In the genomic region with DNA sequence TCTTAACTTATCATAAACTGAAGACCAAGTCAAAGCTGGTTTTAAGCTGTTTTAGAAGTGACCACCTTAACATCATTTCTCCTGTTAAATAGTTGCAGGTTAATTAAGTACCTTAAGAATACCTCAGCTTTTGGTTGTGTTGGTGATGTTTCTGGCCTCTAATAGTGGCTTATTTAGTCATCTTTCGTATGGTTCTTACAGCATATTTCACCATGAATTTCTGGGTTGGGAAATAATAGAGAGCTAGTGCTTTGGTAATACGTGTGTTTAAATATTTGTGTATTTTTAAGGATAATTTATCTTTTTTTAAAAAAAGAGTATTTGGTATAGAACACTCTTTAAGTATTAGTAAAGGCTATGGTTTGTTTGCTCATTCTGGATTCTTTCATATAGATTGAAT, we compare ENCODE assay signal across 10 cellular contexts. TPM values are rescaled to one million over a fixed set of nuclear protein-coding genes. Genes with fewer than 3 reads are reported as not detected.
DNase-seq lines count a peak whose midpoint lies in the region; TF ChIP-seq lines count a peak whose summit lies in the region.
"Had no signal": no experiment of that assay in that cellular context is flagged by ENCODE, and none has a peak within 500 bp of the region (broad histone marks: within the 10 kb centered on the region; RNA-seq: fewer than 3 reads in every experiment).

No MANE protein-coding gene starts in this region.

- peaks cover 0 to 56% (median 0%) of the 10 kb centered on the region in 11 experiments; a peak in 8 of 22 replicates for H4K20me1 ChIP-seq in BLaER1 treated with 17β-estradiol and CSF1 and Interleukin-3, amounts not matched to agents 10 nM and 100 nM
- peaks cover 5% of the 10 kb centered on the region; the same call in 1 of the 2 replicates for H4K20me1 ChIP-seq in Karpas-422 (ENCODE audit: insufficient read depth, low read depth, low read length)
- no peaks in the 10 kb centered on the region for H4K20me1 ChIP-seq in neural cell (ENCODE audit: insufficient read depth)

- peak overlapping the region; percentile 78 to 96 (median 93) for H3K4me2 ChIP-seq in BLaER1 treated with 17β-estradiol and CSF1 and Interleukin-3, amounts not matched to agents 10 nM and 100 nM
- H3K4me2 ChIP-seq in Karpas-422 (ENCODE audit: low read depth, low read length, poor library complexity, severe bottlenecking) = peak overlapping the region; percentile 72
- H3K4me2 ChIP-seq in neural cell (ENCODE audit: low read length) = peak overlapping the region; percentile 62

- no peaks in the 10 kb centered on the region for H3K9me3 ChIP-seq in BLaER1 treated with 17β-estradiol and CSF1 and Interleukin-3, amounts not matched to agents 10 nM and 100 nM (replicated peaks in 1 of 11)
- H3K9me3 ChIP-seq in Karpas-422 (ENCODE audit: low read length) (no peaks in the 10 kb centered on the region), neural cell (ENCODE audit: low read length) (no peaks in the 10 kb centered on the region), BE2C (no peaks in the 10 kb centered on the region)

- no peak for TF ChIP-seq EP300 in neural cell (conservative IDR thresholded peaks at IDR 0.05; ENCODE audit: poor library complexity, severe bottlenecking)

- H3K4me3 ChIP-seq in BLaER1 treated with 17β-estradiol and CSF1 and Interleukin-3, amounts not matched to agents 10 nM and 100 nM = peak overlapping the region; percentile 75 to 90 (median 82)
- H3K4me3 ChIP-seq in Karpas-422 (ENCODE audit: low read length) (no peak overlapping the region), coronary artery (peak overlapping the region; percentile 93), neural cell (ENCODE audit: low read length) (peak overlapping the region; percentile 72), BE2C (ENCODE audit: low read depth, low read length) (no peak overlapping the region; the same call in 1 of the 2 replicates)

- no peaks in the 10 kb centered on the region for H3K79me2 ChIP-seq in Karpas-422 (ENCODE audit: low read length)
- peaks cover 65% of the 10 kb centered on the region for H3K79me2 ChIP-seq in neural cell (replicated peaks; ENCODE audit: insufficient read depth, low read length)

- H2AFZ ChIP-seq in Karpas-422 (ENCODE audit: low read length) (no peak overlapping the region), neural cell (ENCODE audit: low read depth, low read length) (no peak overlapping the region)

- TF ChIP-seq RAD21 in neural cell (conservative IDR thresholded peaks at IDR 0.05) = no peak

- peaks cover 56 to 69% (median 63%) of the 10 kb centered on the region in 10 experiments for H3K4me1 ChIP-seq in BLaER1 treated with 17β-estradiol and CSF1 and Interleukin-3, amounts not matched to agents 10 nM and 100 nM
- peaks cover 33% of the 10 kb centered on the region for H3K4me1 ChIP-seq in Karpas-422 (ENCODE audit: low read length)
- H3K4me1 ChIP-seq in BE2C = peaks cover 15% of the 10 kb centered on the region

- peak overlapping the region; percentile 76 to 89 (median 85) for H3K9ac ChIP-seq in BLaER1 treated with 17β-estradiol and CSF1 and Interleukin-3, amounts not matched to agents 10 nM and 100 nM
- H3K9ac ChIP-seq in Karpas-422 (ENCODE audit: low read length) (no peak overlapping the region), neural cell (ENCODE audit: low read length) (no peak overlapping the region)

- peak overlapping the region; percentile 72 to 87 (median 81); a peak in 21 of 22 replicates for H3K27ac ChIP-seq in BLaER1 treated with 17β-estradiol and CSF1 and Interleukin-3, amounts not matched to agents 10 nM and 100 nM
- H3K27ac ChIP-seq in Karpas-422 (ENCODE audit: low read length) (no peak overlapping the region), coronary artery (peak overlapping the region in 1 of 2 donors; percentile 93), neural cell (ENCODE audit: low read length) (no peak overlapping the region)

- H3F3A ChIP-seq in neural cell (ENCODE audit: insufficient read depth, low read length, poor library complexity, severe bottlenecking) = peaks cover 3% of the 10 kb centered on the region

- H3K27me3 ChIP-seq in BLaER1 treated with 17β-estradiol and CSF1 and Interleukin-3, amounts not matched to agents 10 nM and 100 nM = no peaks in the 10 kb centered on the region
- H3K27me3 ChIP-seq in Karpas-422 (ENCODE audit: low read length) (no peaks in the 10 kb centered on the region), neural cell (ENCODE audit: insufficient read depth, low read depth, low read length) (no peaks in the 10 kb centered on the region), BE2C (no peaks in the 10 kb centered on the region)

- no peaks in the 10 kb centered on the region for H3K9me2 ChIP-seq in Karpas-422 (replicated peaks; ENCODE audit: insufficient read depth, low read length)
- H3K9me2 ChIP-seq in neural cell (ENCODE audit: insufficient read depth, low read length) = no peaks in the 10 kb centered on the region

- no peak for DNase-seq in Karpas-422
- no peak for DNase-seq in coronary artery (ENCODE audit: low spot score)
- no peak for DNase-seq in BE2C
- no peak for DNase-seq in Kasumi-1 (lab: John Stamatoyannopoulos, UW)
- no peak for DNase-seq in 8988T
- DNase-seq in stimulated activated CD4-positive, alpha-beta T cell treated with anti-CD3 and anti-CD28 coated beads, Interleukin-15, amount 100 ng/mL, for 24 hours = no peak
- DNase-seq: amniotic stem cell; NK-92 treated with Interleukin-12 subunit alpha and Interleukin-12 subunit beta, amount 100 ng/mL, for 24 hours had no signal

- TF ChIP-seq CTCF in coronary artery (IDR thresholded peaks at IDR 0.05) (no peak), neural cell (IDR thresholded peaks at IDR 0.05; ENCODE audit: poor library complexity, severe bottlenecking) (no peak), BE2C (IDR thresholded peaks at IDR 0.05; ENCODE audit: low read depth, low read length) (no peak)

- H3K36me3 ChIP-seq in BLaER1 treated with 17β-estradiol and CSF1 and Interleukin-3, amounts not matched to agents 10 nM and 100 nM = no peaks in the 10 kb centered on the region; a peak in 1 of 22 replicates
- H3K36me3 ChIP-seq in Karpas-422 (ENCODE audit: insufficient read depth, low read length) (no peaks in the 10 kb centered on the region), neural cell (ENCODE audit: insufficient read depth, low read length) (no peaks in the 10 kb centered on the region), BE2C (no peaks in the 10 kb centered on the region)

TF ChIP-seq in neural cell, 6 proteins besides CTCF, POLR2A, EP300 and RAD21:
- TF ChIP-seq, protein P1, sequence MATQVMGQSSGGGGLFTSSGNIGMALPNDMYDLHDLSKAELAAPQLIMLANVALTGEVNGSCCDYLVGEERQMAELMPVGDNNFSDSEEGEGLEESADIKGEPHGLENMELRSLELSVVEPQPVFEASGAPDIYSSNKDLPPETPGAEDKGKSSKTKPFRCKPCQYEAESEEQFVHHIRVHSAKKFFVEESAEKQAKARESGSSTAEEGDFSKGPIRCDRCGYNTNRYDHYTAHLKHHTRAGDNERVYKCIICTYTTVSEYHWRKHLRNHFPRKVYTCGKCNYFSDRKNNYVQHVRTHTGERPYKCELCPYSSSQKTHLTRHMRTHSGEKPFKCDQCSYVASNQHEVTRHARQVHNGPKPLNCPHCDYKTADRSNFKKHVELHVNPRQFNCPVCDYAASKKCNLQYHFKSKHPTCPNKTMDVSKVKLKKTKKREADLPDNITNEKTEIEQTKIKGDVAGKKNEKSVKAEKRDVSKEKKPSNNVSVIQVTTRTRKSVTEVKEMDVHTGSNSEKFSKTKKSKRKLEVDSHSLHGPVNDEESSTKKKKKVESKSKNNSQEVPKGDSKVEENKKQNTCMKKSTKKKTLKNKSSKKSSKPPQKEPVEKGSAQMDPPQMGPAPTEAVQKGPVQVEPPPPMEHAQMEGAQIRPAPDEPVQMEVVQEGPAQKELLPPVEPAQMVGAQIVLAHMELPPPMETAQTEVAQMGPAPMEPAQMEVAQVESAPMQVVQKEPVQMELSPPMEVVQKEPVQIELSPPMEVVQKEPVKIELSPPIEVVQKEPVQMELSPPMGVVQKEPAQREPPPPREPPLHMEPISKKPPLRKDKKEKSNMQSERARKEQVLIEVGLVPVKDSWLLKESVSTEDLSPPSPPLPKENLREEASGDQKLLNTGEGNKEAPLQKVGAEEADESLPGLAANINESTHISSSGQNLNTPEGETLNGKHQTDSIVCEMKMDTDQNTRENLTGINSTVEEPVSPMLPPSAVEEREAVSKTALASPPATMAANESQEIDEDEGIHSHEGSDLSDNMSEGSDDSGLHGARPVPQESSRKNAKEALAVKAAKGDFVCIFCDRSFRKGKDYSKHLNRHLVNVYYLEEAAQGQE (IDR thresholded peaks at IDR 0.05; ENCODE audit: borderline replicate concordance) = no peak
- TF ChIP-seq TAF1 (IDR thresholded peaks at IDR 0.05; ENCODE audit: low read depth) = no peak
- no peak for TF ChIP-seq SMC3 (conservative IDR thresholded peaks at IDR 0.05; ENCODE audit: poor library complexity)
- no peak for TF ChIP-seq EZH2 (IDR thresholded peaks at IDR 0.05; ENCODE audit: borderline replicate concordance, insufficient read depth, low read length, poor library complexity, severe bottlenecking)
- no peak for TF ChIP-seq POLR2AphosphoS5 (IDR thresholded peaks at IDR 0.05)
- TF ChIP-seq MXI1 (conservative IDR thresholded peaks at IDR 0.05; ENCODE audit: poor library complexity, severe bottlenecking) = no peak

RNA-seq across cellular contexts. Expression of a gene that starts 1.6 kb away (rescaled TPM):
- 4.9 and 14.2 TPM in 2 replicates for total RNA-seq in Karpas-422 (2014; rRNA removed; shearing (Covaris generic); ENCODE audit: low replicate concordance)
- polyA plus RNA-seq in neural cell = 68.3 and 87.1 TPM in 2 replicates
- polyA minus RNA-seq in neural cell = 126 and 146 TPM in 2 replicates
- polyA plus RNA-seq in BE2C (2012; ENCODE audit: insufficient read depth, insufficient read length, low read depth) = 5.5 TPM

RNA-seq across cellular contexts. Expression of a gene that starts 33.7 kb away (rescaled TPM):
- total RNA-seq in Karpas-422 (2014; rRNA removed; shearing (Covaris generic); ENCODE audit: low replicate concordance) = 36.3 and 72.8 TPM in 2 replicates
- polyA plus RNA-seq in neural cell = 58.2 and 70.0 TPM in 2 replicates
- polyA minus RNA-seq in neural cell = 20.2 and 20.7 TPM in 2 replicates
- polyA plus RNA-seq in BE2C (2012; ENCODE audit: insufficient read depth, insufficient read length, low read depth) = 17.8 TPM

Comparison
In these comparisons a context has a peak if more than half of its experiments do, and no peak if none do; other contexts are left out.
1. H3K27ac ChIP-seq: peak in BLaER1 treated with 17β-estradiol and CSF1 and Interleukin-3, amounts not matched to agents 10 nM and 100 nM (11 of 11); none in Karpas-422 (single experiment) and neural cell (single experiment).
2. H3K4me3 ChIP-seq: peak in BLaER1 treated with 17β-estradiol and CSF1 and Interleukin-3, amounts not matched to agents 10 nM and 100 nM (10 of 10), coronary artery (single experiment) and neural cell (single experiment); none in Karpas-422 (single experiment) and BE2C (single experiment).
3. H3K9ac ChIP-seq: peak in BLaER1 treated with 17β-estradiol and CSF1 and Interleukin-3, amounts not matched to agents 10 nM and 100 nM (11 of 11); none in Karpas-422 (single experiment) and neural cell (single experiment).
4. Peak in every context shown above with its lines, with median percentiles within 50 percentile points of each other: H3K4me2 ChIP-seq.